ENCODE assay signal across 3 cellular contexts in the genomic region with DNA sequence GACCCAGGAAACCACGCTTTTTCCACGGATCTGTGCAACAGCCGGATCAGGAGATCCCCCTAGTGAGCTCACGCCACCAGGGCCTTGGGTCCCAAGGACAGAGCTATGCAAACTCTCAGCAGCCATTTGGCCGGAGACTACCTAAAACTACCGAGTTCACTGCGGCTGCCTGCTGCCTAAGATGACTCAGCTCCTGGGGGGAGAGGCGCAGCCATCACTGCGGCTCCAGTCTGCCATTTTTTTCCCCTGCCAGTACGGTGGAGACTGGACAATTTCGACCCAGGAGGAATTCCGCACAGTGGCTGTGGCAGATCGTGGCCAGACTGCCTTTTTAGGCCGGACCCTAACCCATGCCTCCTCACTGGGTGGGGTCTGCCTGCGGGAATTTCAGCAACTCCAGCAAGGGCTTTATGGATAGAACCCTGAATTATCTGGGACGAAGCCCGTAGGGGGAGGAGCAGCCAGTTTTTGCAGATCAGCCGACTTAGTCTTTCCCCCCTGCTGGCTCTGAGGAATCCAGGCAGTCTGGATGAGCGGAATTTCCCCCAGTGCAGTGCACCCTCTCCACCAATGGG.
TF ChIP-seq lines count a peak whose summit lies in the region.

No MANE protein-coding gene starts in this region.

TF ChIP-seq in IMR-90, 13 proteins besides CTCF, POLR2A, EP300 and RAD21:
- TF ChIP-seq MXI1 (IDR thresholded peaks at IDR 0.05; ENCODE audit: borderline replicate concordance, low read depth, low read length) (no peak), RFX5 (IDR thresholded peaks at IDR 0.05; ENCODE audit: low read depth, low read length) (no peak), SMC3 (IDR thresholded peaks at IDR 0.05; ENCODE audit: low read depth, low read length) (no peak), CHD1 (IDR thresholded peaks at IDR 0.05; ENCODE audit: low read depth, low read length) (no peak), NFE2L2 (IDR thresholded peaks at IDR 0.05; ENCODE audit: low read depth, low read length) (no peak), MAFK (IDR thresholded peaks at IDR 0.05; ENCODE audit: low read depth, low read length) (no peak), BHLHE40 (IDR thresholded peaks at IDR 0.05; ENCODE audit: low read depth, low read length) (no peak), USF2 (IDR thresholded peaks at IDR 0.05; ENCODE audit: low read depth, low read length) (no peak), CEBPB (IDR thresholded peaks at IDR 0.05; ENCODE audit: low read depth, low read length) (no peak), FOS (IDR thresholded peaks at IDR 0.05; ENCODE audit: low read depth, low read length) (no peak), RCOR1 (IDR thresholded peaks at IDR 0.05; ENCODE audit: insufficient replicate concordance, low read length) (no peak), ELK1 (IDR thresholded peaks at IDR 0.05; ENCODE audit: borderline replicate concordance, low read depth, low read length) (no peak), MAZ (IDR thresholded peaks at IDR 0.05; ENCODE audit: borderline replicate concordance, low read depth, low read length) (no peak)

TF ChIP-seq in WTC11, 78 proteins besides CTCF, POLR2A, EP300 and RAD21:
- TF ChIP-seq ZNF396 (CRISPR knock-in tag; IDR thresholded peaks at IDR 0.05; ENCODE audit: borderline replicate concordance) (no peak), MAX (CRISPR knock-in tag; IDR thresholded peaks at IDR 0.05) (0 out of 2 replicates have a peak, but pooled peaks have one; percentile 17), NFE2L1 (CRISPR knock-in tag; IDR thresholded peaks at IDR 0.05) (no peak)
TF ChIP-seq in WTC11: peak in this region for 1.

TF ChIP-seq in H1, 55 proteins besides CTCF, POLR2A, EP300 and RAD21:
- TF ChIP-seq MAX (IDR thresholded peaks at IDR 0.05) (no peak), FOSL1 (IDR thresholded peaks at IDR 0.05; ENCODE audit: insufficient read depth, low read depth, low read length) (no peak), EZH2 (IDR thresholded peaks at IDR 0.05; ENCODE audit: low read depth, low read length, severe bottlenecking) (no peak), SP1 (IDR thresholded peaks at IDR 0.05; ENCODE audit: low read depth, low read length) (no peak), YY1 (IDR thresholded peaks at IDR 0.05; ENCODE audit: low read depth, low read length) (no peak), CREB1 (IDR thresholded peaks at IDR 0.05) (no peak), TBP (IDR thresholded peaks at IDR 0.05; ENCODE audit: low read depth, low read length) (no peak), SIN3A (conservative IDR thresholded peaks at IDR 0.05 in 1 of 2, IDR thresholded peaks at IDR 0.05 in 1 of 2; ENCODE audit: low read depth in 1 of 2, low read length in 2 of 2) (no peak), HDAC6 (IDR thresholded peaks at IDR 0.05; ENCODE audit: low read depth, low read length) (no peak), CHD2 (IDR thresholded peaks at IDR 0.05; ENCODE audit: low read length) (no peak), JUND (IDR thresholded peaks at IDR 0.05; ENCODE audit: low read length) (no peak)
TF ChIP-seq in H1: peak in this region for 0.
